8 cellular contexts compared by ENCODE assay signal in genomic region chr6:87155272-87155919, GRCh38. TPM values are rescaled to one million over a fixed set of nuclear protein-coding genes. Genes with fewer than 3 reads are reported as not detected.
A peak's percentile ranks its signal among the peaks of the same experiment; 100 is the strongest.
DNase-seq lines count a peak whose midpoint lies in the region; ATAC-seq and TF ChIP-seq lines count a peak whose summit lies in the region.

TSS of gene ZNF292 (plus strand) at chr6:87155565. CDS start at chr6:87155592, 27 bp downstream.

- TF ChIP-seq EP300 in tibial nerve (IDR thresholded peaks at IDR 0.05) = peak; percentile 57 to 98

- 0 to 1% methylated on average over 30 to 69 of the region's 69 CpGs for WGBS in tibial nerve, 2 donors

- TF ChIP-seq POLR2A in GM10847 (IDR thresholded peaks at IDR 0.05; ENCODE audit: extremely low read depth, insufficient read length) (peak; percentile 73), tibial nerve (IDR thresholded peaks at IDR 0.05) (peak in 1 of 2 donors; percentile 70)

- intact Hi-C loops in Right ventricle myocardium superior (cut with DNase I) = loop anchor here (10.0 kb wide), 2 partner anchors 89 to 319 kb away; partner anchors contain the start of gene SLC35A1

- DNase-seq in NCI-H128 (lab: John Stamatoyannopoulos, UW; ENCODE audit: unreplicated experiment) (peak; percentile 93), SW 1271 (lab: John Stamatoyannopoulos, UW) (peak; percentile 92 to 97), Right ventricle myocardium superior (peak; percentile 98), tibial nerve (ENCODE audit: low spot score in 2 of 2) (peak; percentile 95 to 97)
- DNase-seq in activated naive CD8-positive, alpha-beta T cell treated with anti-CD3 and anti-CD28 coated beads, Interleukin-2, amount 50 U/mL, for 16 hours (ENCODE audit: low read depth, low spot score) = peak; percentile 90

- peak within 1 kb of the TSS; percentile 82 for H3K4me3 ChIP-seq in parathyroid adenoma (ENCODE audit: low read depth, low read length)
- H3K4me3 ChIP-seq in tibial nerve = peak within 1 kb of the TSS; percentile 90 to 94 (median 92)

- H3K27me3 ChIP-seq in parathyroid adenoma (ENCODE audit: control insufficient read depth, insufficient read depth, low read length) (no peaks in the 10 kb centered on the region), tibial nerve (no peaks in the 10 kb centered on the region)

- H3K9ac ChIP-seq in parathyroid adenoma = peak within 1 kb of the TSS; percentile 64

- H3K36me3 ChIP-seq in parathyroid adenoma (ENCODE audit: control insufficient read depth, insufficient read depth, low read length) = no peaks in the 10 kb centered on the region
- H3K36me3 ChIP-seq in tibial nerve = no peaks in the 10 kb centered on the region

- H3K4me1 ChIP-seq in parathyroid adenoma (peaks cover 9% of the 10 kb centered on the region), tibial nerve (peaks cover 0 to 61% (median 23%) of the 10 kb centered on the region in 4 donors)

- H3K79me2 ChIP-seq in parathyroid adenoma = peaks cover 37% of the 10 kb centered on the region

- H3K4me2 ChIP-seq in parathyroid adenoma (ENCODE audit: low read length) = peak within 1 kb of the TSS; percentile 96

- no peak for TF ChIP-seq CTCF in parathyroid adenoma (IDR thresholded peaks at IDR 0.05)
- TF ChIP-seq CTCF in tibial nerve (IDR thresholded peaks at IDR 0.05) = peak in 1 of 5 experiments; percentile 45

- no peaks in the 10 kb centered on the region for H3K9me3 ChIP-seq in parathyroid adenoma (ENCODE audit: control insufficient read depth, low read length)
- no peaks in the 10 kb centered on the region for H3K9me3 ChIP-seq in tibial nerve

- peak within 1 kb of the TSS; percentile 92 for H3K27ac ChIP-seq in parathyroid adenoma
- H3K27ac ChIP-seq in tibial nerve = peak within 1 kb of the TSS; percentile 95 to 99 (median 96)

- ATAC-seq in HG02678 (IDR thresholded peaks at IDR 0.05; ENCODE audit: unreplicated experiment) (peak; percentile 77), Right ventricle myocardium superior (ENCODE audit: poor library complexity) (peak; percentile 89)

- peak within 1 kb of the TSS; percentile 96 for H2AFZ ChIP-seq in parathyroid adenoma

RNA-seq across cellular contexts. Expression of gene ZNF292, which starts in this region (rescaled TPM):
- 29.4 TPM for total RNA-seq in Right ventricle myocardium superior
- total RNA-seq in tibial nerve = 10 to 100 TPM; 35.5 to 48.3 (median 43.9) TPM

Comparison
In these comparisons a context has a peak if more than half of its experiments do, and no peak if none do; other contexts are left out.
1. Peak in every context shown above with its lines: DNase-seq, ATAC-seq, H3K4me3 ChIP-seq and H3K27ac ChIP-seq.